In the genomic region with DNA sequence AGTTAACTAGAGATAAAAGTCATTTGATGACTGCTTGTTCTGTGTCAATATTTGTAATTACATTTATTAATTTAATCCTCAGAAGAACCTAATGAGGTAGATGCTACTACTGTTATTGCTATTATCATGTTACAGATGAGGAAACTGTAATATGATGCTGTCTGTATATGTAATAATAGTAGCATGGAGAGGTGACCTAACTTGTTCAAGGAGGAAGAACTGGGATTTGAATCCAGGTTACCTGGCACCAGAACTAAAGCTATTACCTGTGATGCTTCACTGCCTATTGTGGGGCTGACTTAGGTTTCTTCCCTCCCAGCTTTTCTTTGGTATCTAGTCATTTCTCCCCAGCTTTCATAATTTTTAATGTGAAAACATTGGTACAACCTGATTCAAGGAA, we compare ENCODE assay signal across 15 cellular contexts. TPM values are rescaled to one million over a fixed set of nuclear protein-coding genes. Genes with fewer than 3 reads are reported as not detected.
DNase-seq lines count a peak whose midpoint lies in the region; ATAC-seq and TF ChIP-seq lines count a peak whose summit lies in the region.
"Had no signal": no experiment of that assay in that cellular context is flagged by ENCODE, and none has a peak within 500 bp of the region (broad histone marks: within the 10 kb centered on the region; RNA-seq: fewer than 3 reads in every experiment).

No MANE protein-coding gene starts in this region.

- CTCF ChIA-PET in MCF 10A (lab: Yijun Ruan, JAX) (interaction anchor here (0.9 kb wide), 1 partner anchor 11 kb away, joined by 3 read pairs; no protein-coding TSS in a partner anchor), mammary epithelial cell (lab: Charles Lee; ENCODE audit: low non-redundant PET) (no interaction called here)

- no peak for ATAC-seq in left lobe of liver

- TF ChIP-seq CTCF in MCF 10A (IDR thresholded peaks at IDR 0.05; ENCODE audit: unreplicated experiment) (no peak), breast epithelium (IDR thresholded peaks at IDR 0.05) (no peak), mammary epithelial cell (conservative IDR thresholded peaks at IDR 0.05 in 1 of 2, IDR thresholded peaks at IDR 0.05 in 1 of 2; ENCODE audit: extremely low read depth in 1 of 2, insufficient read depth in 1 of 2, low read depth in 1 of 2, low read length in 2 of 2) (no peak)

- POLR2A ChIA-PET in MCF 10A (lab: Yijun Ruan, JAX), result no interaction called here

- no peaks in the 10 kb centered on the region for H3K27me3 Mint-ChIP-seq in MCF 10A (ENCODE audit: insufficient read depth, unreplicated experiment)
- H3K27me3 Mint-ChIP-seq: CD4-positive, alpha-beta memory T cell had no signal

- H3K36me3 ChIP-seq in breast epithelium (no peaks in the 10 kb centered on the region), mammary epithelial cell (ENCODE audit: insufficient read depth, low read length) (no peaks in the 10 kb centered on the region)
- H3K36me3 ChIP-seq: BE2C had no signal

- in situ Hi-C loops in mammary epithelial cell (cut with MboI; ENCODE audit: low sequenced_read_pairs in 2 of 2), result no loop called here

- H3K27ac Mint-ChIP-seq in MCF 10A (ENCODE audit: low read depth, unreplicated experiment), result no peak overlapping the region
- H3K27ac Mint-ChIP-seq: T-helper 1 cell treated with Interleukin-12 subunit alpha and Interleukin-12 subunit beta and Interleukin-4 antibody, amounts not matched to agents 30 μg/mL and 1 μg/mL, for 36 hours had no signal

- DNase-seq in MCF 10A (ENCODE audit: unreplicated experiment) (peak; percentile 14), breast epithelium (ENCODE audit: low spot score in 2 of 2) (no peak), NCI-H510A (lab: John Stamatoyannopoulos, UW) (peak; percentile 11), mammary epithelial cell (peak; percentile 14), COR-L47 (lab: John Stamatoyannopoulos, UW) (no peak), GM19238 (ENCODE audit: insufficient read length, low spot score) (no peak), T-helper 9 cell (no peak), left lobe of liver (ENCODE audit: low spot score) (no peak)
- DNase-seq: BE2C; CD4-positive, alpha-beta memory T cell; NCI-H1930; NCI-H524 treated with DMSO at 0.1 percent for 48 hours; NK-92 treated with Interleukin-12 subunit alpha and Interleukin-12 subunit beta, amount 100 ng/mL, for 24 hours had no signal

- no peaks in the 10 kb centered on the region for H3K27me3 ChIP-seq in breast epithelium
- H3K27me3 ChIP-seq in mammary epithelial cell (ENCODE audit: insufficient read depth, low read length), result no peaks in the 10 kb centered on the region
- H3K27me3 ChIP-seq: BE2C had no signal

- no peak overlapping the region for H3K9ac ChIP-seq in mammary epithelial cell (ENCODE audit: insufficient read depth, low read length)
- H3K9ac ChIP-seq: KMS-11 had no signal

- no peak overlapping the region for H3K27ac ChIP-seq in breast epithelium
- no peak overlapping the region for H3K27ac ChIP-seq in mammary epithelial cell (ENCODE audit: insufficient read depth, low read depth, low read length)
- H3K27ac ChIP-seq: KMS-11 had no signal

- H3K4me2 ChIP-seq in mammary epithelial cell (ENCODE audit: insufficient read depth, low read depth, low read length), result peak overlapping the region; percentile 5
- H3K4me2 ChIP-seq: KMS-11 had no signal

- intact Hi-C loops in MCF 10A (cut with micrococcal nuclease) (no loop called here), breast epithelium (cut with DNase I; ENCODE audit: low total_unique reads) (no loop called here), mammary epithelial cell (cut with micrococcal nuclease) (no loop called here)

- H3K4me3 ChIP-seq in breast epithelium, result no peak overlapping the region
- H3K4me3 ChIP-seq in mammary epithelial cell (replicated peaks in 1 of 3; ENCODE audit: insufficient read depth in 1 of 3, low read depth in 2 of 3, low read length in 3 of 3), result no peak overlapping the region

- H3K79me2 ChIP-seq in mammary epithelial cell (ENCODE audit: insufficient read depth, low read length), result peaks cover 75% of the 10 kb centered on the region

- H3K4me3 Mint-ChIP-seq in MCF 10A (ENCODE audit: unreplicated experiment), result no peak overlapping the region
- H3K4me3 Mint-ChIP-seq: CD4-positive, alpha-beta memory T cell; T-helper 1 cell treated with Interleukin-12 subunit alpha and Interleukin-12 subunit beta and Interleukin-4 antibody, amounts not matched to agents 30 μg/mL and 1 μg/mL, for 36 hours had no signal

- H3K36me3 Mint-ChIP-seq in MCF 10A (ENCODE audit: insufficient read depth, unreplicated experiment), result no peaks in the 10 kb centered on the region
- H3K36me3 Mint-ChIP-seq: CD4-positive, alpha-beta memory T cell had no signal

- peaks cover 8% of the 10 kb centered on the region for H3K4me1 Mint-ChIP-seq in MCF 10A (ENCODE audit: insufficient read depth, unreplicated experiment)

- H3K4me1 ChIP-seq in breast epithelium (no peaks in the 10 kb centered on the region), mammary epithelial cell (ENCODE audit: insufficient read depth, low read length) (peaks cover 7% of the 10 kb centered on the region)
- H3K4me1 ChIP-seq: BE2C had no signal

- H3K9me3 Mint-ChIP-seq in MCF 10A (ENCODE audit: unreplicated experiment), result no peaks in the 10 kb centered on the region
- H3K9me3 Mint-ChIP-seq: T-helper 1 cell treated with Interleukin-12 subunit alpha and Interleukin-12 subunit beta and Interleukin-4 antibody, amounts not matched to agents 30 μg/mL and 1 μg/mL, for 36 hours had no signal

- no peak overlapping the region for H2AFZ ChIP-seq in mammary epithelial cell (ENCODE audit: low read depth, low read length)

- H3K9me3 ChIP-seq in breast epithelium (no peaks in the 10 kb centered on the region), mammary epithelial cell (replicated peaks; ENCODE audit: insufficient read depth, low read length) (no peaks in the 10 kb centered on the region)
- H3K9me3 ChIP-seq: BE2C had no signal

- H4K20me1 ChIP-seq in mammary epithelial cell (ENCODE audit: insufficient read depth, low read length), result no peaks in the 10 kb centered on the region

- dilution Hi-C loops in mammary epithelial cell (cut with HindIII; ENCODE audit: low sequenced_read_pairs), result no loop called here

- BruUV-seq in MCF 10A (replicated peaks; lab: Mats Ljungman, UMichigan) (no TSS peak), mammary epithelial cell (replicated peaks; lab: Mats Ljungman, UMichigan) (no TSS peak)

- no peak for TF ChIP-seq POLR2A in breast epithelium (IDR thresholded peaks at IDR 0.05)

RNA-seq across cellular contexts. Expression of a gene that starts 43.6 kb away (rescaled TPM):
- total RNA-seq in MCF 10A (2022) (26.3 and 27.4 TPM in 2 replicates), breast epithelium (10 to 100 TPM; 47.0 to 84.0 (median 51.5) TPM), mammary epithelial cell (10 to 100 TPM; 23.4 to 47.2 TPM), left lobe of liver (31.0 TPM)
- polyA plus RNA-seq in mammary epithelial cell, result 16.4 TPM
- 28.6 TPM for polyA minus RNA-seq in mammary epithelial cell

Comparison
In these comparisons a context has a peak if more than half of its experiments do, and no peak if none do; other contexts are left out.
1. DNase-seq: peak in MCF 10A (single experiment), NCI-H510A (single experiment) and mammary epithelial cell (single experiment); none in breast epithelium (0 of 2), COR-L47 (single experiment), GM19238 (single experiment), T-helper 9 cell (single experiment) and left lobe of liver (single experiment).